Comparison of ENCODE assay signal across 11 cellular contexts in genomic region chr5:139982157-139982974, GRCh38.
DNase-seq lines count a peak whose midpoint lies in the region; ATAC-seq, FAIRE-seq and TF ChIP-seq lines count a peak whose summit lies in the region.
"Had no signal": no experiment of that assay in that cellular context is flagged by ENCODE, and none has a peak within 500 bp of the region (broad histone marks: within the 10 kb centered on the region; RNA-seq: fewer than 3 reads in every experiment).

No MANE protein-coding gene starts in this region.

- no peak for ATAC-seq in HepG2
- no peak for ATAC-seq in right lobe of liver
- no peak for ATAC-seq in HG02642 (IDR thresholded peaks at IDR 0.05; ENCODE audit: poor library complexity, unreplicated experiment)
- no peak for ATAC-seq in GM21367 (IDR thresholded peaks at IDR 0.05; ENCODE audit: unreplicated experiment)
- ATAC-seq in GM21381 (IDR thresholded peaks at IDR 0.05; ENCODE audit: unreplicated experiment): no peak
- ATAC-seq: left lobe of liver had no signal

- no peaks in the 10 kb centered on the region for H3K79me2 ChIP-seq in HepG2 (ENCODE audit: insufficient read depth, low read length)
- H3K79me2 ChIP-seq in keratinocyte (ENCODE audit: control insufficient read depth, insufficient read depth, low read length): no peaks in the 10 kb centered on the region

- TF ChIP-seq EP300 in HepG2 (IDR thresholded peaks at IDR 0.05; ENCODE audit: low read depth in 2 of 2, low read length in 2 of 2) (no peak), HepG2 (CRISPR knock-in tag; IDR thresholded peaks at IDR 0.05; ENCODE audit: borderline replicate concordance) (no peak)

- TF ChIP-seq CTCF in HepG2 (CRISPR knock-in tag; IDR thresholded peaks at IDR 0.05) (no peak), right lobe of liver (IDR thresholded peaks at IDR 0.05) (no peak), brain (conservative IDR thresholded peaks at IDR 0.05) (no peak), keratinocyte (optimal IDR thresholded peaks at IDR 0.05 in 1 of 3, IDR thresholded peaks at IDR 0.05 in 1 of 3, conservative IDR thresholded peaks at IDR 0.05 in 1 of 3; ENCODE audit: extremely low read depth in 1 of 3, insufficient read depth in 2 of 3, low read length in 3 of 3) (no peak)

- 35% methylated on average over 15 of the region's 15 CpGs for WGBS in HepG2 (ENCODE audit: low lambda C conversion rate)
- 66% methylated on average over 15 of the region's 15 CpGs for WGBS in right lobe of liver (ENCODE audit: insufficient coverage, low coverage, low lambda C conversion rate, missing lambda C conversion rate)

- H3K4me1 ChIP-seq in HepG2 (ENCODE audit: insufficient read depth, low read length) (no peaks in the 10 kb centered on the region), right lobe of liver (no peaks in the 10 kb centered on the region), keratinocyte (ENCODE audit: control insufficient read depth, extremely low read depth, insufficient read depth, low read length) (peaks cover 19% of the 10 kb centered on the region)

- H2AFZ ChIP-seq in HepG2 (ENCODE audit: low read length) (no peak overlapping the region), keratinocyte (ENCODE audit: control insufficient read depth, low read length) (no peak overlapping the region)

- in situ Hi-C loops in HepG2 (cut with HindIII; ENCODE audit: extremely low pct_ligation_motif_present, low pct_unique_long_range_greater_than_20kb): no loop called here

- no peaks in the 10 kb centered on the region for H4K20me1 ChIP-seq in HepG2 (ENCODE audit: insufficient read depth, low read length)
- H4K20me1 ChIP-seq in keratinocyte (ENCODE audit: control insufficient read depth, extremely low read depth, insufficient read depth, low read length): no peaks in the 10 kb centered on the region

- DNase-seq in HepG2 (ENCODE audit: low spot score) (no peak), right lobe of liver (no peak), keratinocyte (ENCODE audit: low read depth, low spot score) (peak; percentile 15), LoVo (ENCODE audit: low spot score) (no peak)
- DNase-seq: NCI-H2081 had no signal

- POLR2A ChIA-PET in HepG2 (lab: Yijun Ruan, JAX): no interaction called here

- TF ChIP-seq RAD21 in HepG2 (CRISPR knock-in tag; IDR thresholded peaks at IDR 0.05): no peak

- no peak overlapping the region for H3K4me2 ChIP-seq in HepG2 (ENCODE audit: low read depth, low read length)
- H3K4me2 ChIP-seq in keratinocyte (ENCODE audit: control insufficient read depth, extremely low read depth, insufficient read depth, low read depth, low read length): no peak overlapping the region

- no TSS peak for BruUV-seq in HepG2 (replicated peaks; lab: Mats Ljungman, UMichigan)

- peaks cover 0 to 5% (median 2%) of the 10 kb centered on the region in 5 experiments for H3K9me3 Mint-ChIP-seq in brain
- H3K9me3 Mint-ChIP-seq: T-helper 1 cell treated with Interleukin-12 subunit alpha and Interleukin-12 subunit beta and Interleukin-4 antibody, amounts not matched to agents 30 μg/mL and 1 μg/mL, for 36 hours had no signal

- no peak for FAIRE-seq in HepG2 (lab: Jason Lieb, UNC)
- FAIRE-seq in keratinocyte (lab: Jason Lieb, UNC): no peak

- H3K27me3 ChIP-seq in HepG2 (ENCODE audit: control insufficient read depth in 1 of 2, insufficient read depth in 2 of 2, low read length in 2 of 2) (peaks cover 2 to 52% of the 10 kb centered on the region in 2 experiments; a peak in 4 of 5 replicates), right lobe of liver (no peaks in the 10 kb centered on the region), keratinocyte (ENCODE audit: control insufficient read depth, extremely low read depth, insufficient read depth, low read length) (no peaks in the 10 kb centered on the region)

- no peak for TF ChIP-seq POLR2A in HepG2 (IDR thresholded peaks at IDR 0.05; ENCODE audit: insufficient read depth in 1 of 2, low read depth in 2 of 2, low read length in 2 of 2)
- no peak for TF ChIP-seq POLR2A in right lobe of liver (IDR thresholded peaks at IDR 0.05)

- H3K36me3 Mint-ChIP-seq in brain: no peaks in the 10 kb centered on the region

- peak overlapping the region; percentile 5 to 73 (median 26) for H3K4me3 Mint-ChIP-seq in brain
- H3K4me3 Mint-ChIP-seq: T-helper 1 cell treated with Interleukin-12 subunit alpha and Interleukin-12 subunit beta and Interleukin-4 antibody, amounts not matched to agents 30 μg/mL and 1 μg/mL, for 36 hours had no signal

- H3K27ac ChIP-seq in HepG2 (ENCODE audit: extremely low read length, insufficient read depth, low read length): no peak overlapping the region
- no peak overlapping the region for H3K27ac ChIP-seq in right lobe of liver
- no peak overlapping the region for H3K27ac ChIP-seq in keratinocyte (ENCODE audit: control insufficient read depth, insufficient read depth, low read length)

- intact Hi-C loops in HepG2 (cut with micrococcal nuclease; ENCODE audit: unreplicated experiment): no loop called here
- intact Hi-C loops in right lobe of liver (cut with DNase I): no loop called here

- dilution Hi-C loops in keratinocyte (cut with MboI; ENCODE audit: extremely low pct_ligation_motif_present, low sequenced_read_pairs): no loop called here

- H3K9me1 ChIP-seq in keratinocyte (ENCODE audit: control insufficient read depth, extremely low read depth, insufficient read depth, low read length): no peaks in the 10 kb centered on the region

- H3K9me3 ChIP-seq in HepG2 (ENCODE audit: low read length) (no peaks in the 10 kb centered on the region), right lobe of liver (no peaks in the 10 kb centered on the region), keratinocyte (ENCODE audit: control insufficient read depth, low read depth, low read length) (no peaks in the 10 kb centered on the region)

- H3K9ac ChIP-seq in HepG2 (ENCODE audit: insufficient read depth, low read depth, low read length): no peak overlapping the region
- H3K9ac ChIP-seq in keratinocyte (ENCODE audit: control insufficient read depth, extremely low read depth, insufficient read depth, low read length): no peak overlapping the region

- H3K4me1 Mint-ChIP-seq in brain: peaks cover 16% of the 10 kb centered on the region

- H3K36me3 ChIP-seq in HepG2 (replicated peaks in 1 of 2; ENCODE audit: control insufficient read depth in 1 of 2, insufficient read depth in 2 of 2, low read length in 2 of 2): no peaks in the 10 kb centered on the region
- no peaks in the 10 kb centered on the region for H3K36me3 ChIP-seq in right lobe of liver
- H3K36me3 ChIP-seq in keratinocyte (ENCODE audit: control insufficient read depth in 2 of 2, extremely low read depth in 1 of 2, insufficient read depth in 2 of 2, low read length in 2 of 2): no peaks in the 10 kb centered on the region

- H3K27ac Mint-ChIP-seq in brain: peak overlapping the region; percentile 47 to 94 (median 79)
- H3K27ac Mint-ChIP-seq: T-helper 1 cell treated with Interleukin-12 subunit alpha and Interleukin-12 subunit beta and Interleukin-4 antibody, amounts not matched to agents 30 μg/mL and 1 μg/mL, for 36 hours had no signal

- CTCF ChIA-PET in HepG2 (lab: Yijun Ruan, JAX; ENCODE audit: low intra/inter-chr PET ratio, low total read pairs): no interaction called here

- no peak overlapping the region for H3K4me3 ChIP-seq in HepG2 (replicated peaks in 1 of 3; ENCODE audit: insufficient read depth in 1 of 3, low read depth in 2 of 3, low read length in 3 of 3)
- H3K4me3 ChIP-seq in right lobe of liver: no peak overlapping the region
- H3K4me3 ChIP-seq in keratinocyte (ENCODE audit: control insufficient read depth in 2 of 3, extremely low read depth in 1 of 3, insufficient read depth in 2 of 3, low read depth in 1 of 3, low read length in 3 of 3): no peak overlapping the region

- H3K27me3 Mint-ChIP-seq in brain: peaks cover 8% of the 10 kb centered on the region

TF ChIP-seq in HepG2, 621 proteins besides CTCF, POLR2A, EP300 and RAD21 (continues in another document):
- TF ChIP-seq USF2 (IDR thresholded peaks at IDR 0.05; ENCODE audit: low read depth, low read length): peak; percentile 65
- no peak for TF ChIP-seq USF2 (CRISPR knock-in tag; IDR thresholded peaks at IDR 0.05; ENCODE audit: borderline replicate concordance)
- no peak for TF ChIP-seq TFE3 (CRISPR knock-in tag; IDR thresholded peaks at IDR 0.05)
- peak; percentile 71; the same call in 1 of the 2 replicates for TF ChIP-seq RAD51 (IDR thresholded peaks at IDR 0.05; ENCODE audit: borderline replicate concordance)
